In genomic region chr6:150867117-150867516, GRCh38 we compare ENCODE assay signal across 8 cellular contexts. TPM values are rescaled to one million over a fixed set of nuclear protein-coding genes. Genes with fewer than 3 reads are reported as not detected.
DNase-seq lines count a peak whose midpoint lies in the region; ATAC-seq and TF ChIP-seq lines count a peak whose summit lies in the region.

No MANE protein-coding gene starts in this region.

- intact Hi-C loops in stomach (cut with DNase I; ENCODE audit: low total_unique reads): no loop called here
- intact Hi-C loops in body of pancreas (cut with DNase I): no loop called here

- in situ Hi-C loops in GM13976 (cut with MboI; ENCODE audit: low sequenced_read_pairs, unreplicated experiment): no loop called here

- H3K4me1 ChIP-seq in stomach (peaks cover 5 to 22% (median 14%) of the 10 kb centered on the region in 4 donors), body of pancreas (peaks cover 16% of the 10 kb centered on the region)

- no peaks in the 10 kb centered on the region for H3K36me3 ChIP-seq in stomach
- H3K36me3 ChIP-seq in body of pancreas (replicated peaks in 1 of 2; ENCODE audit: insufficient read depth in 1 of 2, low read depth in 2 of 2): no peaks in the 10 kb centered on the region

- H3K27me3 ChIP-seq in stomach (no peaks in the 10 kb centered on the region), body of pancreas (no peaks in the 10 kb centered on the region)

- peaks cover 10% of the 10 kb centered on the region for H3K27me3 Mint-ChIP-seq in activated CD8-positive, alpha-beta T cell treated with anti-CD3 and anti-CD28 coated beads, Interleukin-2, amount 10 ng/mL, durations not matched to agents 7 days and 5 days (ENCODE audit: low read depth)

- TF ChIP-seq CTCF in stomach (IDR thresholded peaks at IDR 0.05) (no peak), GM13976 (IDR thresholded peaks at IDR 0.05; ENCODE audit: borderline replicate concordance, control extremely low read depth, extremely low read depth, insufficient read depth, missing control alignments) (no peak), body of pancreas (IDR thresholded peaks at IDR 0.05) (no peak)

- ATAC-seq in activated CD8-positive, alpha-beta T cell treated with anti-CD3 and anti-CD28 coated beads, Interleukin-2, amount 10 ng/mL, durations not matched to agents 7 days and 5 days: no peak
- ATAC-seq in HG02759 (IDR thresholded peaks at IDR 0.05; ENCODE audit: unreplicated experiment) (no peak), body of pancreas (no peak)

- TF ChIP-seq EP300 in stomach (IDR thresholded peaks at IDR 0.05): no peak

- CTCF ChIA-PET in activated CD8-positive, alpha-beta T cell treated with anti-CD3 and anti-CD28 coated beads, Interleukin-2, amount 10 ng/mL, durations not matched to agents 7 days and 5 days (lab: Charles Lee): no interaction called here

- no peaks in the 10 kb centered on the region for H3K9me3 Mint-ChIP-seq in activated CD8-positive, alpha-beta T cell treated with anti-CD3 and anti-CD28 coated beads, Interleukin-2, amount 10 ng/mL, durations not matched to agents 7 days and 5 days (ENCODE audit: insufficient read depth)

- POLR2A ChIA-PET in activated CD8-positive, alpha-beta T cell treated with anti-CD3 and anti-CD28 coated beads, Interleukin-2, amount 10 ng/mL, durations not matched to agents 7 days and 5 days (lab: Charles Lee): interaction anchor here (0.6 kb wide), 1 partner anchor 457 kb away, joined by 3 read pairs; no protein-coding TSS in a partner anchor

- DNase-seq in NCI-H2196 (lab: John Stamatoyannopoulos, UW; ENCODE audit: unreplicated experiment) (peak; percentile 21), NCI-H2196 treated with DMSO at 0.1 percent for 48 hours (lab: John Stamatoyannopoulos, UW; ENCODE audit: unreplicated experiment) (no peak), stomach (no peak), GM13976 (ENCODE audit: low spot score) (no peak), body of pancreas (no peak)
- no peak for DNase-seq in activated CD8-positive, alpha-beta T cell treated with anti-CD3 and anti-CD28 coated beads, Interleukin-2, amount 10 ng/mL, durations not matched to agents 7 days and 5 days

- H3K9me3 ChIP-seq in stomach (no peaks in the 10 kb centered on the region), body of pancreas (no peaks in the 10 kb centered on the region)

- peak overlapping the region; percentile 91 for H3K4me3 Mint-ChIP-seq in activated CD8-positive, alpha-beta T cell treated with anti-CD3 and anti-CD28 coated beads, Interleukin-2, amount 10 ng/mL, durations not matched to agents 7 days and 5 days

- WGBS in stomach, 5 donors: 68 to 84% (median 80%) methylated on average over 13 of the region's 13 CpGs
- 81 to 91% methylated on average over 13 of the region's 13 CpGs for WGBS in body of pancreas, 2 donors

- peak overlapping the region in 4 of 5 donors; percentile 80 to 92 (median 88) for H3K27ac ChIP-seq in stomach
- peak overlapping the region in 2 of 4 donors; percentile 83 to 85 for H3K27ac ChIP-seq in body of pancreas

- H3K4me3 ChIP-seq in iPS-11a (ENCODE audit: low read depth, low read length): peak overlapping the region; percentile 82
- peak overlapping the region; percentile 80 to 98 (median 90) for H3K4me3 ChIP-seq in stomach
- H3K4me3 ChIP-seq in body of pancreas: peak overlapping the region in 1 of 2 donors; percentile 58

- H3K4me1 Mint-ChIP-seq in activated CD8-positive, alpha-beta T cell treated with anti-CD3 and anti-CD28 coated beads, Interleukin-2, amount 10 ng/mL, durations not matched to agents 7 days and 5 days (ENCODE audit: low read depth): peaks cover 31% of the 10 kb centered on the region

- H3K36me3 Mint-ChIP-seq in activated CD8-positive, alpha-beta T cell treated with anti-CD3 and anti-CD28 coated beads, Interleukin-2, amount 10 ng/mL, durations not matched to agents 7 days and 5 days (ENCODE audit: low read depth): peaks cover 15% of the 10 kb centered on the region

- TF ChIP-seq POLR2A in stomach (IDR thresholded peaks at IDR 0.05): no peak
- no peak for TF ChIP-seq POLR2A in body of pancreas (IDR thresholded peaks at IDR 0.05)

- peak overlapping the region; percentile 90 for H3K27ac Mint-ChIP-seq in activated CD8-positive, alpha-beta T cell treated with anti-CD3 and anti-CD28 coated beads, Interleukin-2, amount 10 ng/mL, durations not matched to agents 7 days and 5 days

RNA-seq across cellular contexts. Expression of gene MTHFD1L, which starts 1.6 kb away (rescaled TPM):
- 10 to 100 TPM; 59.7 to 62.3 TPM for total RNA-seq in activated CD8-positive, alpha-beta T cell treated with anti-CD3 and anti-CD28 coated beads, Interleukin-2, amount 10 ng/mL, durations not matched to agents 7 days and 5 days
- 10 to 100 TPM in 3 of 5 donors, 1 to 10 TPM in 2; 8.8 to 16.3 (median 13.8) TPM for total RNA-seq in stomach
- 1 to 10 TPM; 1.8 to 4.4 (median 3.9) TPM for polyA plus RNA-seq in stomach
- total RNA-seq in body of pancreas: 10 to 100 TPM; 13.0 to 19.1 TPM
